8 cellular contexts compared by ENCODE assay signal in genomic region chr19:52336117-52336811, GRCh38.
DNase-seq lines count a peak whose midpoint lies in the region; ATAC-seq and TF ChIP-seq lines count a peak whose summit lies in the region.

Gene ZNF610, plus strand, starts transcription at chr19:52336243. Its CDS starts 12,930 bp downstream, at chr19:52349173.

- ATAC-seq in HG03108 (IDR thresholded peaks at IDR 0.05; ENCODE audit: unreplicated experiment) (peak; percentile 85), HG03175 (IDR thresholded peaks at IDR 0.05; ENCODE audit: unreplicated experiment) (no peak)

- DNase-seq in NCI-H774 (lab: John Stamatoyannopoulos, UW) (peak; percentile 85), epithelial cell of esophagus (ENCODE audit: low read depth) (peak; percentile 74), midbrain (lab: John Stamatoyannopoulos, UW) (peak; percentile 90)
- peak; percentile 95 for DNase-seq in activated CD8-positive, alpha-beta memory T cell treated with anti-CD3 and anti-CD28 coated beads, Interleukin-2, amount 50 U/mL, for 48 hours
- DNase-seq in stimulated activated CD8-positive, alpha-beta memory T cell treated with anti-CD3 and anti-CD28 coated beads, Interleukin-12 subunit alpha, Interleukin-12 subunit beta, amount 100 ng/mL, for 4 hours (ENCODE audit: low read depth) = peak; percentile 71

- no peaks in the 10 kb centered on the region for H3K36me3 ChIP-seq in ES-I3 (ENCODE audit: insufficient read depth, low read length)

- H3K9ac ChIP-seq in ES-I3 (ENCODE audit: low read depth, low read length) = peak within 1 kb of the TSS; percentile 98

- H3K4me3 ChIP-seq in epithelial cell of esophagus (ENCODE audit: low read length) = peak within 1 kb of the TSS; percentile 81

- TF ChIP-seq CTCF in epithelial cell of esophagus (IDR thresholded peaks at IDR 0.05; ENCODE audit: insufficient read depth, low read depth, low read length, missing control alignments) = no peak

- H3K4me1 ChIP-seq in ES-I3 (ENCODE audit: insufficient read depth, low read length) = no peaks in the 10 kb centered on the region

- H3K9me3 ChIP-seq in ES-I3 (ENCODE audit: control insufficient read depth, insufficient read depth, low read length) = peaks cover 7% of the 10 kb centered on the region; the same call in 1 of the 2 replicates
